8 cellular contexts compared by ENCODE assay signal in the genomic region with DNA sequence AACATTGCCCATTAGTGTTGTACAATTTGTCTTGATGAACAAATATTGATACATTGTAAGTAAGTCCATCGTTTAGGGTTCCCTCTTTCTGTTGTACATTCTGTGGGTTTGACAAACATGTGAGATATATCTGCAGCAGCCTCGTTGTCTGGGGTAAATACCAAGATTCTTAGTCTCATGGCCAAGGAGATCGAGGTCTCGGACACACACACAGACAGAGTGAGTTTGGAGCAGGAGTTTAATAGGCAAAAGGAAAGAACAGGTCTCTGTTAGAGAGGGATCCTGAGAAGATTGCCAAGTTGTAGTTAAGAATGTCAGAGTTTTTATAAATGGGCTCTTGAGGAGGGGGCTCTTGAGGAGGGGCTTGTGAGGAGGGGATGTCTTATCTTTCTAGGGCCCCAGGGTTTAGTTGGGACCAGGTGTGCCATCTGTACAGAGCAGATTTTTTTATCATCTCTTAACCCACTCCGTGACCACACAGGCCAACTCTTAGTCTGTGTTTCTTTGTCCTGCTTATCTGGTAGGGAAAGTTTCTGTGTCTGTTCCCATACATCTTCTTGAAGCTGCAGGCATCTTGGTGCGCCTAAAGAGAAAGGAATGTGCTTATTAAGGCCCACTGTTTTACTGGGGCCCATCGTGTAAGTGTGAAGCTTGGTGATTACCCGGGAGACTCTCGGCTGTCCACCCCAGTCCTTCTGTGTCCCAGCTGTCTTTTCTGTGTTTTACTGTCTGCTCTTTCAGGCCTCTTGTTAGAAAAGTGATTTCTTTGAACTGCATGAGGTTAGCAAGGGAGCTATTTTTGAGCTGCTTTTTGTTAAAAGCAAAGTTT. TPM values are rescaled to one million over a fixed set of nuclear protein-coding genes. Genes with fewer than 3 reads are reported as not detected.
A peak's percentile ranks its signal among the peaks of the same experiment; 100 is the strongest.
DNase-seq lines count a peak whose midpoint lies in the region; ATAC-seq and TF ChIP-seq lines count a peak whose summit lies in the region.

No MANE protein-coding gene starts in this region.

- no peak for TF ChIP-seq CTCF in left ventricle myocardium inferior (IDR thresholded peaks at IDR 0.05; ENCODE audit: borderline replicate concordance)

- DNase-seq in left ventricle myocardium inferior, result no peak
- no peak for DNase-seq in left ventricle myocardium superior
- DNase-seq in activated naive CD4-positive, alpha-beta T cell treated with anti-CD3 and anti-CD28 coated beads, Interleukin-2, amount 50 U/mL, for 72 hours (ENCODE audit: low spot score in 2 of 2), result no peak
- DNase-seq in islet precursor cell, result peak; percentile 85
- DNase-seq in NCI-H774 (lab: John Stamatoyannopoulos, UW), result no peak
- DNase-seq in GM03348 (ENCODE audit: low spot score), result no peak

- 62% methylated on average over 9 of the region's 9 CpGs for WGBS in thymus

- no peaks in the 10 kb centered on the region for H3K9me3 ChIP-seq in left ventricle myocardium inferior (replicated peaks)
- H3K9me3 ChIP-seq in thymus (ENCODE audit: control insufficient read depth), result no peaks in the 10 kb centered on the region

- ATAC-seq in left ventricle myocardium superior, result no peak
- no peak for ATAC-seq in activated naive CD4-positive, alpha-beta T cell treated with anti-CD3 and anti-CD28 coated beads, Interleukin-2, amount 50 U/mL, for 72 hours
- no peak for ATAC-seq in GM21723 (IDR thresholded peaks at IDR 0.05; ENCODE audit: unreplicated experiment)

- peaks cover 48% of the 10 kb centered on the region for H3K4me1 ChIP-seq in left ventricle myocardium inferior
- H3K4me1 ChIP-seq in thymus (ENCODE audit: control insufficient read depth, insufficient read depth, low read length), result peaks cover 12% of the 10 kb centered on the region

- peaks cover 54 to 67% of the 10 kb centered on the region in 2 donors for H3K36me3 Mint-ChIP-seq in activated naive CD4-positive, alpha-beta T cell treated with anti-CD3 and anti-CD28 coated beads, Interleukin-2, amount 50 U/mL, for 72 hours

- H3K36me3 ChIP-seq in left ventricle myocardium inferior (no peaks in the 10 kb centered on the region), thymus (ENCODE audit: control insufficient read depth, insufficient read depth) (no peaks in the 10 kb centered on the region)

- H3K27me3 ChIP-seq in left ventricle myocardium inferior (ENCODE audit: low read depth) (no peaks in the 10 kb centered on the region), thymus (ENCODE audit: control insufficient read depth, insufficient read depth) (no peaks in the 10 kb centered on the region)

- peak overlapping the region; percentile 83 for H3K4me3 ChIP-seq in left ventricle myocardium inferior
- peak overlapping the region; percentile 77 for H3K4me3 ChIP-seq in thymus (ENCODE audit: low read length)

- H3K27ac ChIP-seq in left ventricle myocardium inferior (replicated peaks) (peak overlapping the region; percentile 94), thymus (ENCODE audit: low read depth) (peak overlapping the region; percentile 97)

- H3K9me3 Mint-ChIP-seq in activated naive CD4-positive, alpha-beta T cell treated with anti-CD3 and anti-CD28 coated beads, Interleukin-2, amount 50 U/mL, for 72 hours, result peaks cover 6 to 7% of the 10 kb centered on the region in 2 donors

- intact Hi-C loops in left ventricle myocardium inferior (cut with micrococcal nuclease), result no loop called here
- intact Hi-C loops in left ventricle myocardium superior (cut with micrococcal nuclease), result no loop called here

- H3K27ac Mint-ChIP-seq in activated naive CD4-positive, alpha-beta T cell treated with anti-CD3 and anti-CD28 coated beads, Interleukin-2, amount 50 U/mL, for 72 hours, result peak overlapping the region; percentile 97 to 98

RNA-seq across cellular contexts. Expression of gene CLEC2D, which starts 22.5 kb away (rescaled TPM):
- total RNA-seq in left ventricle myocardium inferior (3.3 TPM), left ventricle myocardium superior (4.2 TPM)
- 100 to 1,000 TPM; 182 to 270 TPM for total RNA-seq in activated naive CD4-positive, alpha-beta T cell treated with anti-CD3 and anti-CD28 coated beads, Interleukin-2, amount 50 U/mL, for 72 hours
- 93.0 TPM for polyA plus RNA-seq in thymus

RNA-seq across cellular contexts. Expression of gene KLRB1, which starts 39.3 kb away (rescaled TPM):
- total RNA-seq in left ventricle myocardium inferior (0.19 TPM), left ventricle myocardium superior (0.30 TPM)
- under 1 TPM in 1 of 2 donors, not detected in 1; 0.46 TPM for total RNA-seq in activated naive CD4-positive, alpha-beta T cell treated with anti-CD3 and anti-CD28 coated beads, Interleukin-2, amount 50 U/mL, for 72 hours
- 7.9 TPM for polyA plus RNA-seq in thymus

Comparison
In these comparisons a context has a peak if more than half of its experiments do, and no peak if none do; other contexts are left out.
1. RNA of gene CLEC2D, which starts 22.5 kb away (total RNA-seq): 182 to 270 TPM in activated naive CD4-positive, alpha-beta T cell treated with anti-CD3 and anti-CD28 coated beads, Interleukin-2, amount 50 U/mL, for 72 hours; 4.2 TPM in left ventricle myocardium superior (single experiment) and 3.3 TPM in left ventricle myocardium inferior (single experiment); every median in the first group is over 10 times any median in the second.